ENCODE assay signal across 19 cellular contexts in the genomic region with DNA sequence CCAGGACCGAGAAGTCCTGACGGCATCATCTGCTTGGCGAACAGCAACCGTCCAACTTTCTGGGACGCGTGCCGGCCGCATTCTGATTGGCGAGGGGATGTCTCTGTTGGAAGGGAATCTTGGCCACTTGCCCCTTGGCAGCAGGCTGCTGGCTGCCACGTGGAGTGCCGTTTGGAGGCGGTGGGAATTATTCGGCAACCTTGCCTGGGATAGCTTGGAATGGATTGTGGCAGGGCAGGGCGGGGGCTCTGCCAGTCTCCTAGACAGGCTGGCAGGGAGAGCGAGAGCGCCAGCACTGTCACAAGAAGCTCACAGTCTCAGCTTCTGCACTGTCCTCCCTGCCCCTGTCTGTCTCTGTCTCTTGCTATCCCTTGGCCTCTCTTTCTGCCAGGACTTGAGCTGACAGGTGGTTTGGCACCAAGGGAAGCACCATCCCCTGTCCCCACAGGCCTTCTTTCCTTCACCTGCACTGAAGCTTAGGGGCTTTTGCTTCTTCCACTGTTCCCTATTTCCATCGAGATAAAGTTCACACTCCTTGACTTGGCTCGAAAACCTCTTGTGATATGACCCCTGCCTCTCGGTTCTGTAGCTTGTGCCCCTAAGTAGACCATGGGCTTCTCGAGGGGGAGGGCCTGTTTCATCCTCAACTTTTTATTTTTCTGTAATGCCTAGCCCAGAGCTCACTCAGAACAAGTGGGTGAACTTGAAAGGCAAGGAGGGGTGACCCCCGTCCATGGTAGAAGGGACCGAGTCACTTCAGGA.
A peak's percentile ranks its signal among the peaks of the same experiment; 100 is the strongest.
DNase-seq lines count a peak whose midpoint lies in the region; ATAC-seq and TF ChIP-seq lines count a peak whose summit lies in the region.
"Had no signal": no experiment of that assay in that cellular context is flagged by ENCODE, and none has a peak within 500 bp of the region (broad histone marks: within the 10 kb centered on the region; RNA-seq: fewer than 3 reads in every experiment).

No MANE protein-coding gene starts in this region.

- no peak overlapping the region for H3T11ph ChIP-seq in H9 (ENCODE audit: low read length)

- no peaks in the 10 kb centered on the region for H3K79me1 ChIP-seq in H9 (ENCODE audit: insufficient read depth, low read depth, low read length, poor library complexity, severe bottlenecking)

- H3K9ac ChIP-seq in H9 (ENCODE audit: extremely low read depth, insufficient read length, low read length): no peak overlapping the region

- H3K23ac ChIP-seq in H9 (ENCODE audit: insufficient read length, low read depth, low read length): no peak overlapping the region

- no peak overlapping the region for H2AFZ ChIP-seq in H9 (ENCODE audit: low read length)

- no peak overlapping the region for H2BK15ac ChIP-seq in H9 (ENCODE audit: low read depth, low read length)

- H3K4ac ChIP-seq in H9 (ENCODE audit: low read depth, low read length): no peak overlapping the region

- TF ChIP-seq CTCF in H9 (conservative IDR thresholded peaks at IDR 0.05) (no peak), prostate gland (IDR thresholded peaks at IDR 0.05) (no peak)

- no peaks in the 10 kb centered on the region for H3K36me3 ChIP-seq in prostate gland
- H3K36me3 ChIP-seq: thyroid gland had no signal

- no peaks in the 10 kb centered on the region; the same call in none of the 2 replicates for H3K27me3 Mint-ChIP-seq in H9 (ENCODE audit: low read depth)
- H3K27me3 Mint-ChIP-seq in stimulated activated memory B cell treated with anti-CD40 and anti-IgM and Interleukin-4, amounts not matched to agents 10 μg/mL and 1 μg/mL and 100 μg/mL, for 72 hours: peaks cover 41% of the 10 kb centered on the region

- intact Hi-C loops in left cardiac atrium (cut with DNase I) (no loop called here), prostate gland (cut with DNase I) (no loop called here)

- H2AK5ac ChIP-seq in H9 (ENCODE audit: insufficient read length, low read length): no peak overlapping the region

- H3K4me1 ChIP-seq in H9 (ENCODE audit: insufficient read depth, low read length) (no peaks in the 10 kb centered on the region), prostate gland (replicated peaks) (no peaks in the 10 kb centered on the region)
- H3K4me1 ChIP-seq: thyroid gland had no signal

- no peak overlapping the region for H3K4me3 ChIP-seq in prostate gland
- H3K4me3 ChIP-seq: K562, lung, thyroid gland had no signal

- H3K79me2 ChIP-seq in H9 (ENCODE audit: insufficient read depth, low read length): peaks cover 2% of the 10 kb centered on the region; the same call in 1 of the 2 replicates

- no peaks in the 10 kb centered on the region for H3K9me3 ChIP-seq in H9 (ENCODE audit: control insufficient read depth, low read depth, low read length)
- no peaks in the 10 kb centered on the region for H3K9me3 ChIP-seq in prostate gland
- H3K9me3 ChIP-seq: thyroid gland had no signal

- DNase-seq in H9: no peak
- DNase-seq in NCI-H446 treated with DMSO at 0.1 percent for 48 hours (lab: John Stamatoyannopoulos, UW): peak; percentile 57
- DNase-seq in left cardiac atrium: peak; percentile 45
- DNase-seq in prostate gland (ENCODE audit: low spot score): peak; percentile 62
- DNase-seq: activated CD8-positive, alpha-beta T cell treated with anti-CD3 and anti-CD28 coated beads, Interleukin-2, amount 10 ng/mL, durations not matched to agents 7 days and 5 days; activated naive CD4-positive, alpha-beta T cell treated with anti-CD3 and anti-CD28 coated beads, Interleukin-2, amount 50 U/mL, for 16 hours; activated T-cell treated with anti-CD3 and anti-CD28 coated beads, Interleukin-2, amount 50 U/mL, for 72 hours; CD4-positive, alpha-beta T cell; DMS53; NCI-H187 treated with DMSO at 0.1 percent for 48 hours; stimulated activated naive CD4-positive, alpha-beta T cell treated with Interleukin-2 at 50 U/mL for 16 hours; T1000 had no signal

- no peak overlapping the region for H2BK120ac ChIP-seq in H9 (ENCODE audit: low read depth, low read length, poor library complexity, severe bottlenecking)

- ATAC-seq in left cardiac atrium: peak; percentile 20 to 76
- ATAC-seq in stimulated activated memory B cell treated with anti-CD40 and anti-IgM and Interleukin-4, amounts not matched to agents 10 μg/mL and 1 μg/mL and 100 μg/mL, for 72 hours: no peak
- no peak for ATAC-seq in GM21367 (IDR thresholded peaks at IDR 0.05; ENCODE audit: unreplicated experiment)
- no peak for ATAC-seq in GM18511 (IDR thresholded peaks at IDR 0.05; ENCODE audit: unreplicated experiment)
- no peak for ATAC-seq in GM21526 (IDR thresholded peaks at IDR 0.05; ENCODE audit: low FRiP score, unreplicated experiment)
- ATAC-seq: activated T-cell treated with anti-CD3 and anti-CD28 coated beads, Interleukin-2, amount 50 U/mL, for 72 hours; K562 had no signal

- no peaks in the 10 kb centered on the region for H3K9me3 Mint-ChIP-seq in H9
- H3K9me3 Mint-ChIP-seq in stimulated activated memory B cell treated with anti-CD40 and anti-IgM and Interleukin-4, amounts not matched to agents 10 μg/mL and 1 μg/mL and 100 μg/mL, for 72 hours: peaks cover 3% of the 10 kb centered on the region
- H3K9me3 Mint-ChIP-seq: activated T-cell treated with anti-CD3 and anti-CD28 coated beads, Interleukin-2, amount 50 U/mL, for 72 hours; CD4-positive, alpha-beta T cell had no signal

- no peaks in the 10 kb centered on the region for H4K20me1 ChIP-seq in H9 (ENCODE audit: control insufficient read depth, insufficient read depth, insufficient read length)

- H3K27ac Mint-ChIP-seq in H9: no peak overlapping the region
- no peak overlapping the region for H3K27ac Mint-ChIP-seq in stimulated activated memory B cell treated with anti-CD40 and anti-IgM and Interleukin-4, amounts not matched to agents 10 μg/mL and 1 μg/mL and 100 μg/mL, for 72 hours
- H3K27ac Mint-ChIP-seq: activated CD8-positive, alpha-beta T cell treated with anti-CD3 and anti-CD28 coated beads, Interleukin-2, amount 10 ng/mL, durations not matched to agents 7 days and 5 days; activated T-cell treated with anti-CD3 and anti-CD28 coated beads, Interleukin-2, amount 50 U/mL, for 72 hours; CD4-positive, alpha-beta T cell had no signal

- H3K18ac ChIP-seq in H9 (ENCODE audit: insufficient read length, low read depth, low read length): no peak overlapping the region

- no peaks in the 10 kb centered on the region for H3K23me2 ChIP-seq in H9 (ENCODE audit: insufficient read length, low read depth, low read length, poor library complexity, severe bottlenecking)

- H3K4me1 Mint-ChIP-seq in H9: peaks cover 6 to 12% of the 10 kb centered on the region in 2 experiments; a peak in 3 of 4 replicates
- H3K4me1 Mint-ChIP-seq in stimulated activated memory B cell treated with anti-CD40 and anti-IgM and Interleukin-4, amounts not matched to agents 10 μg/mL and 1 μg/mL and 100 μg/mL, for 72 hours: peaks cover 14% of the 10 kb centered on the region

- no peak overlapping the region for H3K4me2 ChIP-seq in H9 (ENCODE audit: insufficient read depth, insufficient read length, low read length)

- no peak overlapping the region for H4K5ac ChIP-seq in H9 (ENCODE audit: insufficient read length, low read depth, low read length)

- H2BK12ac ChIP-seq in H9 (ENCODE audit: insufficient read length, low read depth, low read length): no peak overlapping the region

- H3K36me3 Mint-ChIP-seq in H9 (ENCODE audit: insufficient read depth in 1 of 3, low read depth in 3 of 3): no peaks in the 10 kb centered on the region
- H3K36me3 Mint-ChIP-seq in stimulated activated memory B cell treated with anti-CD40 and anti-IgM and Interleukin-4, amounts not matched to agents 10 μg/mL and 1 μg/mL and 100 μg/mL, for 72 hours: no peaks in the 10 kb centered on the region

- no CpG with 5 or more reads among the region's 22 CpGs for WGBS in H9 (ENCODE audit: extremely low coverage, insufficient read length, low lambda C conversion rate)
- WGBS in prostate gland: 34% methylated on average over 22 of the region's 22 CpGs

- no peaks in the 10 kb centered on the region for H3K27me3 ChIP-seq in H9 (ENCODE audit: insufficient read depth, low read length)
- H3K27me3 ChIP-seq in prostate gland (replicated peaks; ENCODE audit: insufficient read depth): no peaks in the 10 kb centered on the region
- H3K27me3 ChIP-seq: thyroid gland had no signal

- TF ChIP-seq POLR2A in prostate gland (IDR thresholded peaks at IDR 0.05): no peak

- no peak overlapping the region for H2BK5ac ChIP-seq in H9 (ENCODE audit: insufficient read length, low read length)

- no peak overlapping the region for H2BK20ac ChIP-seq in H9 (ENCODE audit: low read depth, low read length, poor library complexity, severe bottlenecking)

- 0 out of 2 replicates have a peak overlapping the region, but pooled peaks have one; percentile 1 for H3K14ac ChIP-seq in H9 (ENCODE audit: insufficient read depth, low read length)

- H3K4me3 Mint-ChIP-seq in H9: no peak overlapping the region
- no peak overlapping the region for H3K4me3 Mint-ChIP-seq in stimulated activated memory B cell treated with anti-CD40 and anti-IgM and Interleukin-4, amounts not matched to agents 10 μg/mL and 1 μg/mL and 100 μg/mL, for 72 hours
- H3K4me3 Mint-ChIP-seq: activated CD8-positive, alpha-beta T cell treated with anti-CD3 and anti-CD28 coated beads, Interleukin-2, amount 10 ng/mL, durations not matched to agents 7 days and 5 days; activated T-cell treated with anti-CD3 and anti-CD28 coated beads, Interleukin-2, amount 50 U/mL, for 72 hours; CD4-positive, alpha-beta T cell had no signal

- no peak overlapping the region for H3K56ac ChIP-seq in H9 (ENCODE audit: insufficient read length, low read depth, low read length)

- H4K91ac ChIP-seq in H9 (ENCODE audit: insufficient read length, low read depth, low read length): no peak overlapping the region

- no peak overlapping the region for H4K8ac ChIP-seq in H9 (replicated peaks; ENCODE audit: insufficient read length, low read depth, low read length)

- no peak overlapping the region for H3K27ac ChIP-seq in H9 (ENCODE audit: insufficient read length, low read depth, low read length)
- no peak overlapping the region for H3K27ac ChIP-seq in prostate gland
- H3K27ac ChIP-seq: thyroid gland had no signal

Comparison
In these comparisons a context has a peak if more than half of its experiments do, and no peak if none do; other contexts are left out.
1. ATAC-seq: peak in left cardiac atrium (2 of 2); none in stimulated activated memory B cell treated with anti-CD40 and anti-IgM and Interleukin-4, amounts not matched to agents 10 μg/mL and 1 μg/mL and 100 μg/mL, for 72 hours (single experiment), GM21367 (single experiment), GM18511 (single experiment) and GM21526 (single experiment).